Comparison of ENCODE assay signal across 1 cellular context in the genomic region with DNA sequence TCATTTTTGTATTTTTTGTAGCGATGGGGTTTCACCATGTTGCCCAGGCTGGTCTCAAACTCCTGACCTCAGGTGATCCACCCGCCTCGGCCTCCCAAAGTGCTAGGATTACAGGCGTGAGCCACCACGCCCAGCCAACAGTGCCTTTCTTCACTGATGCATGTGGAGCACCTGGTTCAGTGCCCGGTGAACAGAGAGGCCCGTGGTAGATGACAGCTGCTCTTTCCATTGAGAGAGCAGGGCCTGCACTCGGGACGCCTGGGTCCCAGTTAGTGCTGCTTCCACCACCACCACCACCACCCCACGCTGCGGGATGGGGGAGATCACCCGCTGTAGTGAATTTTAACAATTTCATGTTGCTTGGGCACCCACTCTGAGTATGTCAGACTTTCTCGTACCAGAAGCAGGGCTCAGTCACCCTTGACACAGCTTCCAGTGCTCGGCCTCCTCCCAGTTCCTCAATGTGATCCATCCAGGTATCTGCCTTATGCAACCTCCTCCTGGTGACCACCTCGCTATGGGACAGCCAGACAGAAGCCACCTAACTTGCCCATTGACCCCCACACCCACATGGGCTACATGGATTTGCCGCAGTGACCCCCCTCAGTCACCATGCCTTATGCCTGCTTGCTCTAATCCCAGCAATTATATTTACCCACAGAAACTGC.
TF ChIP-seq lines count a peak whose summit lies in the region.

No MANE protein-coding gene starts in this region.

TF ChIP-seq in H1, 55 proteins besides CTCF, POLR2A, EP300 and RAD21:
- TF ChIP-seq SP1 (IDR thresholded peaks at IDR 0.05; ENCODE audit: low read depth, low read length) = no peak
- no peak for TF ChIP-seq SP2 (IDR thresholded peaks at IDR 0.05; ENCODE audit: low read length)
- TF ChIP-seq CHD2 (IDR thresholded peaks at IDR 0.05; ENCODE audit: low read length) = no peak
- TF ChIP-seq KDM4A (IDR thresholded peaks at IDR 0.05; ENCODE audit: low read depth, low read length, severe bottlenecking) = no peak
- no peak for TF ChIP-seq SIN3A (conservative IDR thresholded peaks at IDR 0.05 in 1 of 2, IDR thresholded peaks at IDR 0.05 in 1 of 2; ENCODE audit: low read depth in 1 of 2, low read length in 2 of 2)
- no peak for TF ChIP-seq HDAC2 (IDR thresholded peaks at IDR 0.05; ENCODE audit: borderline replicate concordance in 1 of 2, low read depth in 2 of 2, low read length in 2 of 2)
- no peak for TF ChIP-seq MAX (IDR thresholded peaks at IDR 0.05)
- no peak for TF ChIP-seq FOSL1 (IDR thresholded peaks at IDR 0.05; ENCODE audit: insufficient read depth, low read depth, low read length)
- TF ChIP-seq POU5F1 (IDR thresholded peaks at IDR 0.05; ENCODE audit: low read depth, low read length) = no peak
- TF ChIP-seq GTF2F1 (IDR thresholded peaks at IDR 0.05; ENCODE audit: borderline replicate concordance, low read depth, low read length) = no peak
- TF ChIP-seq CTBP2 (IDR thresholded peaks at IDR 0.05; ENCODE audit: borderline replicate concordance, insufficient read depth, insufficient read length, low read length) = no peak
- TF ChIP-seq TEAD4 (IDR thresholded peaks at IDR 0.05; ENCODE audit: low read depth, low read length) = no peak
